11 cellular contexts compared by ENCODE assay signal in genomic region chr1:203128691-203129500, GRCh38. TPM values are rescaled to one million over a fixed set of nuclear protein-coding genes. Genes with fewer than 3 reads are reported as not detected.
A peak's percentile ranks its signal among the peaks of the same experiment; 100 is the strongest.
DNase-seq lines count a peak whose midpoint lies in the region; ATAC-seq and TF ChIP-seq lines count a peak whose summit lies in the region.
"Had no signal": no experiment of that assay in that cellular context is flagged by ENCODE, and none has a peak within 500 bp of the region (broad histone marks: within the 10 kb centered on the region; RNA-seq: fewer than 3 reads in every experiment).

No MANE protein-coding gene starts in this region.

- intact Hi-C loops in Calu3 (cut with micrococcal nuclease; ENCODE audit: unreplicated experiment) (no loop called here), heart right ventricle (cut with DNase I) (loop anchor here in 5 of 10 donors (5.0 kb wide), 2 partner anchors 38 to 92 kb away; no protein-coding TSS in a partner anchor)

- H3K4me1 ChIP-seq in SJCRH30 (peaks cover 33% of the 10 kb centered on the region), heart right ventricle (peaks cover 23 to 70% (median 49%) of the 10 kb centered on the region in 9 donors), parathyroid adenoma (peaks cover 13% of the 10 kb centered on the region)

- H3K36me3 ChIP-seq in SJCRH30 (peaks cover 28% of the 10 kb centered on the region), heart right ventricle (no peaks in the 10 kb centered on the region), parathyroid adenoma (ENCODE audit: control insufficient read depth, insufficient read depth, low read length) (no peaks in the 10 kb centered on the region)
- H3K36me3 ChIP-seq: vagina had no signal

- peaks cover 8% of the 10 kb centered on the region for H3K36me3 Mint-ChIP-seq in Calu3 (ENCODE audit: insufficient read depth, unreplicated experiment)
- H3K36me3 Mint-ChIP-seq: memory B cell had no signal

- no peak for TF ChIP-seq CTCF in Calu3 (IDR thresholded peaks at IDR 0.05; ENCODE audit: unreplicated experiment)
- TF ChIP-seq CTCF in heart right ventricle (IDR thresholded peaks at IDR 0.05), result no peak
- no peak for TF ChIP-seq CTCF in parathyroid adenoma (IDR thresholded peaks at IDR 0.05)

- H2AFZ ChIP-seq in parathyroid adenoma, result no peak overlapping the region

- H3K4me3 ChIP-seq in SJCRH30, result peak overlapping the region; percentile 67
- peak overlapping the region in 8 of 10 donors; percentile 29 to 58 (median 50) for H3K4me3 ChIP-seq in heart right ventricle
- H3K4me3 ChIP-seq in parathyroid adenoma (ENCODE audit: low read depth, low read length), result peak overlapping the region; percentile 68

- H3K27ac Mint-ChIP-seq in Calu3 (ENCODE audit: unreplicated experiment), result no peak overlapping the region
- H3K27ac Mint-ChIP-seq: memory B cell; T-helper 1 cell treated with Interleukin-12 subunit alpha and Interleukin-12 subunit beta and Interleukin-4 antibody, amounts not matched to agents 30 μg/mL and 1 μg/mL, for 36 hours had no signal

- WGBS in heart right ventricle, 2 donors, result 78 to 89% methylated on average over 28 to 29 of the region's 29 CpGs

- peak overlapping the region; percentile 72 for H3K4me3 Mint-ChIP-seq in Calu3 (ENCODE audit: low read depth, unreplicated experiment)
- H3K4me3 Mint-ChIP-seq: memory B cell; T-helper 1 cell treated with Interleukin-12 subunit alpha and Interleukin-12 subunit beta and Interleukin-4 antibody, amounts not matched to agents 30 μg/mL and 1 μg/mL, for 36 hours had no signal

- H3K9me3 ChIP-seq in SJCRH30 (replicated peaks), result no peaks in the 10 kb centered on the region
- no peaks in the 10 kb centered on the region for H3K9me3 ChIP-seq in heart right ventricle
- no peaks in the 10 kb centered on the region for H3K9me3 ChIP-seq in parathyroid adenoma (ENCODE audit: control insufficient read depth, low read length)
- H3K9me3 ChIP-seq: vagina had no signal

- H3K27ac ChIP-seq in SJCRH30, result no peak overlapping the region
- peak overlapping the region in 9 of 10 donors; percentile 58 to 91 (median 81) for H3K27ac ChIP-seq in heart right ventricle
- H3K27ac ChIP-seq in parathyroid adenoma, result peak overlapping the region; percentile 3

- peaks cover 31% of the 10 kb centered on the region for H3K4me1 Mint-ChIP-seq in Calu3 (ENCODE audit: low read depth, unreplicated experiment)

- in situ Hi-C loops in KBM-7 (cut with MboI; ENCODE audit: low pct_unique_long_range_greater_than_20kb, low sequenced_read_pairs), result no loop called here

- BruUV-seq in Calu3 (replicated peaks; lab: Mats Ljungman, UMichigan), result no TSS peak

- peak in 4 of 8 donors; percentile 1 to 46 (median 23) for ATAC-seq in heart right ventricle

- H3K27me3 Mint-ChIP-seq in Calu3 (ENCODE audit: unreplicated experiment), result peaks cover 60% of the 10 kb centered on the region

- no peaks in the 10 kb centered on the region for H3K27me3 ChIP-seq in SJCRH30
- peaks cover 0 to 67% (median 13%) of the 10 kb centered on the region in 7 donors for H3K27me3 ChIP-seq in heart right ventricle
- H3K27me3 ChIP-seq in parathyroid adenoma (ENCODE audit: control insufficient read depth, insufficient read depth, low read length), result no peaks in the 10 kb centered on the region
- H3K27me3 ChIP-seq: vagina had no signal

- no peak overlapping the region for H3K9ac ChIP-seq in parathyroid adenoma

- H3K9me3 Mint-ChIP-seq in Calu3 (ENCODE audit: low read depth, unreplicated experiment), result no peaks in the 10 kb centered on the region
- H3K9me3 Mint-ChIP-seq: memory B cell; T-helper 1 cell treated with Interleukin-12 subunit alpha and Interleukin-12 subunit beta and Interleukin-4 antibody, amounts not matched to agents 30 μg/mL and 1 μg/mL, for 36 hours had no signal

- CTCF ChIA-PET in Calu3 (lab: Charles Lee), result interaction anchor here (0.6 to 1.9 kb wide), 11 partner anchors 8 to 1353 kb away, joined by 3 to 13 read pairs (median 5); no protein-coding TSS in a partner anchor

- peak overlapping the region; percentile 85 for H3K4me2 ChIP-seq in parathyroid adenoma (ENCODE audit: low read length)

- DNase-seq in Calu3 (no peak), SJCRH30 (no peak), heart right ventricle (no peak), NCI-H2196 (lab: John Stamatoyannopoulos, UW; ENCODE audit: unreplicated experiment) (no peak), ureter (ENCODE audit: low spot score) (no peak), KBM-7 (no peak), HUDEP-2 (lab: John Stamatoyannopoulos, UW; ENCODE audit: unreplicated experiment in 76 of 76) (no peak)

- no peaks in the 10 kb centered on the region for H3K79me2 ChIP-seq in parathyroid adenoma

RNA-seq across cellular contexts. Expression of gene ADORA1, which starts 1.4 kb away (rescaled TPM):
- total RNA-seq in Calu3 (2022), result 1.5 and 1.7 TPM in 2 replicates
- total RNA-seq in SJCRH30 (2014; rRNA removed; shearing (Covaris generic)), result 53.8 and 60.9 TPM in 2 replicates
- 10 to 100 TPM in 4 of 10 donors, 1 to 10 TPM in 6; 5.1 to 12.2 (median 9.3) TPM for total RNA-seq in heart right ventricle
- 1 to 10 TPM; 1.8 to 8.3 TPM for polyA plus RNA-seq in heart right ventricle
- 1.5 TPM for total RNA-seq in ureter

RNA-seq across cellular contexts. Expression of gene MYOG, which starts 43.1 kb away (rescaled TPM):
- total RNA-seq in Calu3 (2022) (not detected in 2 replicates), heart right ventricle (not detected), ureter (not detected)
- 525 and 538 TPM in 2 replicates for total RNA-seq in SJCRH30 (2014; rRNA removed; shearing (Covaris generic))
- polyA plus RNA-seq in heart right ventricle, result under 1 TPM in 1 of 2 donors, not detected in 1; 0.06 TPM
- total RNA-seq: vagina had no signal

RNA-seq across cellular contexts. Expression of gene MYBPH, which starts 46.7 kb away (rescaled TPM):
- total RNA-seq in Calu3 (2022) (not detected in 2 replicates), heart right ventricle (not detected), ureter (not detected)
- total RNA-seq in SJCRH30 (2014; rRNA removed; shearing (Covaris generic)), result 1.1 and 1.8 TPM in 2 replicates
- not detected for polyA plus RNA-seq in heart right ventricle
- total RNA-seq: vagina had no signal

RNA-seq across cellular contexts. Expression of gene CHI3L1, which starts 57.6 kb away (rescaled TPM):
- total RNA-seq in Calu3 (2022), result not detected in 2 replicates
- total RNA-seq in SJCRH30 (2014; rRNA removed; shearing (Covaris generic)), result not detected in 2 replicates
- 10 to 100 TPM in 1 of 10 donors, 1 to 10 TPM in 3, under 1 TPM in 5, not detected in 1; 0.15 to 11.0 (median 0.42) TPM for total RNA-seq in heart right ventricle
- polyA plus RNA-seq in heart right ventricle, result 10 to 100 TPM in 1 of 2 donors, 1 to 10 TPM in 1; 2.2 to 14.3 TPM
- 8.8 TPM for total RNA-seq in ureter

Comparison
In these comparisons a context has a peak if more than half of its experiments do, and no peak if none do; other contexts are left out.
1. RNA of gene MYOG, which starts 43.1 kb away (total RNA-seq): 525 to 538 TPM in SJCRH30; not detected in ureter (single experiment), not detected in Calu3 and not detected in heart right ventricle; every median in the first group is over 100 times any median in the second.
2. Peak in every context shown above with its lines, with median percentiles within 50 percentile points of each other: H3K4me3 ChIP-seq.